8 cellular contexts compared by ENCODE assay signal in genomic region chr14:58428011-58428807, GRCh38. TPM values are rescaled to one million over a fixed set of nuclear protein-coding genes. Genes with fewer than 3 reads are reported as not detected.
DNase-seq lines count a peak whose midpoint lies in the region; ATAC-seq and TF ChIP-seq lines count a peak whose summit lies in the region.

No MANE protein-coding gene starts in this region.

- in situ Hi-C loops in Caki2 (cut with HindIII; ENCODE audit: low pct_unique_long_range_greater_than_20kb, low sequenced_read_pairs), result no loop called here

- no peaks in the 10 kb centered on the region for H3K9me3 Mint-ChIP-seq in MCF 10A (ENCODE audit: unreplicated experiment)
- H3K9me3 Mint-ChIP-seq in stimulated activated effector memory CD8-positive, alpha-beta T cell treated with anti-CD3 and anti-CD28 coated beads, Interleukin-12 subunit alpha, Interleukin-12 subunit beta, amount 100 ng/mL, for 72 hours, result no peaks in the 10 kb centered on the region

- CTCF ChIA-PET in MCF 10A (lab: Yijun Ruan, JAX), result interaction anchor here (1.2 kb wide), 1 partner anchor 49 kb away, joined by 3 read pairs; no protein-coding TSS in a partner anchor

- peak; percentile 34 for DNase-seq in Caki2 (ENCODE audit: low read depth)
- peak; percentile 16 for DNase-seq in HS-5 (ENCODE audit: low read depth)
- DNase-seq in NOMO-1 treated with DMSO at 0.1 percent for 48 hours (lab: John Stamatoyannopoulos, UW; ENCODE audit: unreplicated experiment), result peak; percentile 36
- peak; percentile 59 for DNase-seq in MCF 10A (ENCODE audit: unreplicated experiment)
- peak; percentile 53 for DNase-seq in islet precursor cell
- no peak for DNase-seq in stimulated activated effector memory CD8-positive, alpha-beta T cell treated with anti-CD3 and anti-CD28 coated beads, Interleukin-12 subunit alpha, Interleukin-12 subunit beta, amount 100 ng/mL, for 72 hours (ENCODE audit: low spot score in 2 of 2)
- no peak for DNase-seq in mesenteric fat pad (ENCODE audit: low spot score)

- TF ChIP-seq CTCF in MCF 10A (IDR thresholded peaks at IDR 0.05; ENCODE audit: unreplicated experiment), result no peak

- no peak for ATAC-seq in stimulated activated effector memory CD8-positive, alpha-beta T cell treated with anti-CD3 and anti-CD28 coated beads, Interleukin-12 subunit alpha, Interleukin-12 subunit beta, amount 100 ng/mL, for 72 hours
- ATAC-seq in HG03135 (IDR thresholded peaks at IDR 0.05; ENCODE audit: unreplicated experiment), result no peak

- POLR2A ChIA-PET in MCF 10A (lab: Yijun Ruan, JAX), result interaction anchor here (0.6 to 3.1 kb wide), 34 partner anchors 9 to 1821 kb away, joined by 3 to 75 read pairs (median 5); partner anchors contain the start of genes ARID4A, JKAMP, L3HYPDH and PPM1A

- intact Hi-C loops in MCF 10A (cut with micrococcal nuclease), result no loop called here

- peak overlapping the region; percentile 96 for H3K27ac Mint-ChIP-seq in MCF 10A (ENCODE audit: low read depth, unreplicated experiment)
- H3K27ac Mint-ChIP-seq in stimulated activated effector memory CD8-positive, alpha-beta T cell treated with anti-CD3 and anti-CD28 coated beads, Interleukin-12 subunit alpha, Interleukin-12 subunit beta, amount 100 ng/mL, for 72 hours, result peak overlapping the region; percentile 95

- no peaks in the 10 kb centered on the region for H3K27me3 Mint-ChIP-seq in MCF 10A (ENCODE audit: insufficient read depth, unreplicated experiment)

- H3K4me1 Mint-ChIP-seq in MCF 10A (ENCODE audit: insufficient read depth, unreplicated experiment), result peaks cover 22% of the 10 kb centered on the region
- peaks cover 33% of the 10 kb centered on the region for H3K4me1 Mint-ChIP-seq in stimulated activated effector memory CD8-positive, alpha-beta T cell treated with anti-CD3 and anti-CD28 coated beads, Interleukin-12 subunit alpha, Interleukin-12 subunit beta, amount 100 ng/mL, for 72 hours

- peak overlapping the region; percentile 85 for H3K4me3 Mint-ChIP-seq in MCF 10A (ENCODE audit: unreplicated experiment)
- peak overlapping the region; percentile 65 for H3K4me3 Mint-ChIP-seq in stimulated activated effector memory CD8-positive, alpha-beta T cell treated with anti-CD3 and anti-CD28 coated beads, Interleukin-12 subunit alpha, Interleukin-12 subunit beta, amount 100 ng/mL, for 72 hours

- BruUV-seq in MCF 10A (replicated peaks; lab: Mats Ljungman, UMichigan), result TSS peak; percentile 79

- H3K36me3 Mint-ChIP-seq in MCF 10A (ENCODE audit: insufficient read depth, unreplicated experiment), result peaks cover 46% of the 10 kb centered on the region
- peaks cover 76% of the 10 kb centered on the region for H3K36me3 Mint-ChIP-seq in stimulated activated effector memory CD8-positive, alpha-beta T cell treated with anti-CD3 and anti-CD28 coated beads, Interleukin-12 subunit alpha, Interleukin-12 subunit beta, amount 100 ng/mL, for 72 hours

RNA-seq across cellular contexts. Expression of gene KIAA0586, which starts 0.7 kb away (rescaled TPM):
- total RNA-seq in Caki2 (2014; rRNA removed; shearing (Covaris generic); ENCODE audit: low replicate concordance), result 0.78 and 6.4 TPM in 2 replicates
- total RNA-seq in MCF 10A (2022) (19.6 and 26.2 TPM in 2 replicates), mesenteric fat pad (13.3 TPM)

RNA-seq across cellular contexts. Expression of gene TIMM9, which starts 0.9 kb away (rescaled TPM):
- total RNA-seq in Caki2 (2014; rRNA removed; shearing (Covaris generic); ENCODE audit: low replicate concordance), result 36.6 and 76.6 TPM in 2 replicates
- 52.8 and 102 TPM in 2 replicates for total RNA-seq in MCF 10A (2022)
- 41.8 TPM for total RNA-seq in mesenteric fat pad

RNA-seq across cellular contexts. Expression of gene TOMM20L, which starts 32.5 kb away (rescaled TPM):
- not detected in 2 replicates for total RNA-seq in Caki2 (2014; rRNA removed; shearing (Covaris generic); ENCODE audit: low replicate concordance)
- total RNA-seq in MCF 10A (2022), result not detected in 2 replicates
- total RNA-seq in mesenteric fat pad, result not detected

Comparison
In these comparisons a context has a peak if more than half of its experiments do, and no peak if none do; other contexts are left out.
1. DNase-seq: peak in Caki2 (single experiment), HS-5 (single experiment), NOMO-1 treated with DMSO at 0.1 percent for 48 hours (single experiment), MCF 10A (single experiment) and islet precursor cell (single experiment); none in stimulated activated effector memory CD8-positive, alpha-beta T cell treated with anti-CD3 and anti-CD28 coated beads, Interleukin-12 subunit alpha, Interleukin-12 subunit beta, amount 100 ng/mL, for 72 hours (0 of 2) and mesenteric fat pad (single experiment).